Comparison of ENCODE assay signal across 1 cellular context in the genomic region with DNA sequence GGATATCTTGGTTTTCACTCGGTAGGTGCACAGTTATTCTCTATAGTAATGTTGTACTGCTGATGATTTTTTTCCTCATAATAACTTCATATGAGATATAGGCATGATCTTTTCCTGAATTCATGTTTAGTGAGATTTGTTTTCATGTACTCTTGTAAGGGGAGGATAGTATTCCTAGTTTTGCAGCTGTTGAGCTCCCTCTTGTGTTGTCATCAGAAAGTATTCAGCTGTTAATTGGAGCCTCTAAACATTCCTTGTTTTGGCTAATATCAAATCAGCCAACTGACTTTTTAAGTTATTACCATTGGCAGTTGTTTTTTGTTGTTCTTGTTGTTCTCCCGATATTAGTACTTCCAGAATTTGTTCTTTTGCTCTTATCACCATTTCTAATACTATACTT.
TF ChIP-seq lines count a peak whose summit lies in the region.

No MANE protein-coding gene starts in this region.

TF ChIP-seq in K562, 482 proteins besides CTCF, POLR2A, EP300 and RAD21:
- TF ChIP-seq ZBTB17 (CRISPR knock-in tag; IDR thresholded peaks at IDR 0.05) = no peak
- no peak for TF ChIP-seq RFX1 (IDR thresholded peaks at IDR 0.05)
- TF ChIP-seq ATF7 (IDR thresholded peaks at IDR 0.05) = no peak
- TF ChIP-seq CREBBP (IDR thresholded peaks at IDR 0.05; ENCODE audit: low read depth, low read length) = no peak
- no peak for TF ChIP-seq RAD51 (IDR thresholded peaks at IDR 0.05; ENCODE audit: borderline replicate concordance, low read depth)
- no peak for TF ChIP-seq TAF7 (tag; IDR thresholded peaks at IDR 0.05)
- no peak for TF ChIP-seq PML (IDR thresholded peaks at IDR 0.05; ENCODE audit: low read length)
- TF ChIP-seq PBX2 (CRISPR knock-in tag; IDR thresholded peaks at IDR 0.05; ENCODE audit: low read depth) = no peak
- no peak for TF ChIP-seq PBX2 (tag; conservative IDR thresholded peaks at IDR 0.05; ENCODE audit: low read depth)
- no peak for TF ChIP-seq POLR2B (IDR thresholded peaks at IDR 0.05; ENCODE audit: low read depth, partially characterized antibody)
- no peak for TF ChIP-seq ZNF707 (CRISPR knock-in tag; conservative IDR thresholded peaks at IDR 0.05)
- TF ChIP-seq, protein P1, sequence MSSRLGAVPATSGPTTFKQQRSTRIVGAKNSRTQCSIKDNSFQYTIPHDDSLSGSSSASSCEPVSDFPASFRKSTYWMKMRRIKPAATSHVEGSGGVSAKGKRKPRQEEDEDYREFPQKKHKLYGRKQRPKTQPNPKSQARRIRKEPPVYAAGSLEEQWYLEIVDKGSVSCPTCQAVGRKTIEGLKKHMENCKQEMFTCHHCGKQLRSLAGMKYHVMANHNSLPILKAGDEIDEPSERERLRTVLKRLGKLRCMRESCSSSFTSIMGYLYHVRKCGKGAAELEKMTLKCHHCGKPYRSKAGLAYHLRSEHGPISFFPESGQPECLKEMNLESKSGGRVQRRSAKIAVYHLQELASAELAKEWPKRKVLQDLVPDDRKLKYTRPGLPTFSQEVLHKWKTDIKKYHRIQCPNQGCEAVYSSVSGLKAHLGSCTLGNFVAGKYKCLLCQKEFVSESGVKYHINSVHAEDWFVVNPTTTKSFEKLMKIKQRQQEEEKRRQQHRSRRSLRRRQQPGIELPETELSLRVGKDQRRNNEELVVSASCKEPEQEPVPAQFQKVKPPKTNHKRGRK (tag; IDR thresholded peaks at IDR 0.05) = no peak
- no peak for TF ChIP-seq JUND (IDR thresholded peaks at IDR 0.05; ENCODE audit: borderline replicate concordance, low read depth, low read length)
- TF ChIP-seq JUND (tag; IDR thresholded peaks at IDR 0.05; ENCODE audit: borderline replicate concordance, low read depth, low read length) = no peak
